ENCODE assay signal across 16 cellular contexts in genomic region chr11:83554896-83555295, GRCh38.
"Had no signal": no experiment of that assay in that cellular context is flagged by ENCODE, and none has a peak within 500 bp of the region (broad histone marks: within the 10 kb centered on the region; RNA-seq: fewer than 3 reads in every experiment).

No MANE protein-coding gene starts in this region.

- H3K27ac ChIP-seq: breast epithelium, coronary artery, esophagus squamous epithelium, heart right ventricle, pancreas, psoas muscle, thoracic aorta, vagina had no signal

- DNase-seq: activated gamma-delta T cell treated with Interleukin-2 at 50 U/mL for 16 hours; activated T-cell treated with anti-CD3 and anti-CD28 coated beads, Interleukin-2, amount 50 U/mL, for 1 hour; esophagus squamous epithelium; heart right ventricle; islet precursor cell; left cardiac atrium; pancreas; psoas muscle; right cardiac atrium; stimulated activated CD4-positive, alpha-beta T cell treated with anti-CD3 and anti-CD28 coated beads, Interleukin-4, amount 100 ng/mL, for 24 hours; stimulated activated naive CD4-positive, alpha-beta T cell treated with Interleukin-2 at 50 U/mL for 16 hours had no signal

- H3K36me3 ChIP-seq: breast epithelium, esophagus squamous epithelium, heart right ventricle, pancreas, thoracic aorta, vagina had no signal

- H3K4me1 ChIP-seq: breast epithelium, esophagus squamous epithelium, heart right ventricle, pancreas, psoas muscle, vagina had no signal

- H3K4me3 ChIP-seq: breast epithelium, coronary artery, esophagus squamous epithelium, heart right ventricle, pancreas, psoas muscle, thoracic aorta, vagina had no signal

- ATAC-seq: left cardiac atrium, pancreas, psoas muscle, right cardiac atrium, WTC11 had no signal

- H3K27me3 ChIP-seq: breast epithelium, esophagus squamous epithelium, heart right ventricle, pancreas, vagina had no signal

- H3K9me3 ChIP-seq: breast epithelium, esophagus squamous epithelium, heart right ventricle, pancreas, psoas muscle, thoracic aorta, vagina had no signal
